ENCODE assay signal across 36 cellular contexts in genomic region chr10:101021692-101022251, GRCh38.
"Had no signal": no experiment of that assay in that cellular context is flagged by ENCODE, and none has a peak within 500 bp of the region (broad histone marks: within the 10 kb centered on the region; RNA-seq: fewer than 3 reads in every experiment).

No MANE protein-coding gene starts in this region.

- H3K36me3 ChIP-seq: ascending aorta, cardiac muscle cell, Peyer's patch had no signal

- H3K4me1 Mint-ChIP-seq: central memory CD8-positive, alpha-beta T cell had no signal

- H3K4me3 Mint-ChIP-seq: activated B cell treated with CpG ODN at 0.5 μM for 24 hours; activated CD4-positive, alpha-beta memory T cell treated with anti-CD3 and anti-CD28 coated beads for 36 hours; activated naive CD8-positive, alpha-beta T cell treated with anti-CD3 and anti-CD28 coated beads, Interleukin-2, amount 10 ng/mL, durations not matched to agents 7 days and 5 days; activated T-cell treated with anti-CD3 and anti-CD28 coated beads, Interleukin-2, amount 50 U/mL, for 4 hours; activated T-helper 1 cell treated with anti-CD3 and anti-CD28 coated beads, Interleukin-12 subunit alpha, Interleukin-12 subunit beta, Interleukin-2, Interleukin-4 antibody, amounts not matched to agents 30 ng/mL and 10 ng/mL and 1 ng/mL, durations not matched to agents 14 hours and 24 hours and 36 hours; central memory CD8-positive, alpha-beta T cell had no signal

- H3K9me3 Mint-ChIP-seq: activated B cell treated with CpG ODN at 0.5 μM for 24 hours; activated CD4-positive, alpha-beta memory T cell treated with anti-CD3 and anti-CD28 coated beads for 36 hours; activated naive CD8-positive, alpha-beta T cell treated with anti-CD3 and anti-CD28 coated beads, Interleukin-2, amount 10 ng/mL, durations not matched to agents 7 days and 5 days; activated T-cell treated with anti-CD3 and anti-CD28 coated beads, Interleukin-2, amount 50 U/mL, for 4 hours; activated T-helper 1 cell treated with anti-CD3 and anti-CD28 coated beads, Interleukin-12 subunit alpha, Interleukin-12 subunit beta, Interleukin-2, Interleukin-4 antibody, amounts not matched to agents 30 ng/mL and 10 ng/mL and 1 ng/mL, durations not matched to agents 14 hours and 24 hours and 36 hours; central memory CD8-positive, alpha-beta T cell had no signal

- ATAC-seq: activated T-cell treated with anti-CD3 and anti-CD28 coated beads, Interleukin-2, amount 50 U/mL, for 4 hours; PC-3; Right ventricle myocardium inferior had no signal

- H3K36me3 Mint-ChIP-seq: activated CD4-positive, alpha-beta memory T cell treated with anti-CD3 and anti-CD28 coated beads for 36 hours; activated naive CD8-positive, alpha-beta T cell treated with anti-CD3 and anti-CD28 coated beads, Interleukin-2, amount 10 ng/mL, durations not matched to agents 7 days and 5 days had no signal

- H3K4me3 ChIP-seq: ascending aorta, cardiac muscle cell, Peyer's patch had no signal

- H3K27ac Mint-ChIP-seq: activated B cell treated with CpG ODN at 0.5 μM for 24 hours; activated CD4-positive, alpha-beta memory T cell treated with anti-CD3 and anti-CD28 coated beads for 36 hours; activated naive CD8-positive, alpha-beta T cell treated with anti-CD3 and anti-CD28 coated beads, Interleukin-2, amount 10 ng/mL, durations not matched to agents 7 days and 5 days; activated T-helper 1 cell treated with anti-CD3 and anti-CD28 coated beads, Interleukin-12 subunit alpha, Interleukin-12 subunit beta, Interleukin-2, Interleukin-4 antibody, amounts not matched to agents 30 ng/mL and 10 ng/mL and 1 ng/mL, durations not matched to agents 14 hours and 24 hours and 36 hours had no signal

- H3K27ac ChIP-seq: ascending aorta, cardiac muscle cell, Peyer's patch, RWPE1, VCaP had no signal

- DNase-seq: activated B cell treated with CpG ODN at 0.5 μM for 24 hours; activated CD4-positive, alpha-beta memory T cell treated with anti-CD3 and anti-CD28 coated beads for 36 hours; activated CD4-positive, alpha-beta T cell treated with anti-CD3 and anti-CD28 coated beads for 4 hours; activated CD4-positive, alpha-beta T cell treated with anti-CD3 and anti-CD28 coated beads, Interleukin-2, amount 50 U/mL, for 1 hour; activated CD4-positive, CD25-positive, alpha-beta regulatory T cell treated with anti-CD3 and anti-CD28 coated beads, Interleukin-2, amount 50 U/mL, for 72 hours; activated CD8-positive, alpha-beta memory T cell treated with anti-CD3 and anti-CD28 coated beads, Interleukin-2, amount 50 U/mL, for 4 hours; activated effector memory CD4-positive, alpha-beta T cell treated with Interleukin-2 at 50 U/mL for 16 hours; activated naive CD4-positive, alpha-beta T cell treated with anti-CD3 and anti-CD28 coated beads, Interleukin-2, amount 50 U/mL, for 16 hours; activated naive CD8-positive, alpha-beta T cell treated with anti-CD3 and anti-CD28 coated beads, Interleukin-2, amount 10 ng/mL, durations not matched to agents 7 days and 5 days; activated T-cell treated with anti-CD3 and anti-CD28 coated beads for 4 hours; activated T-cell treated with anti-CD3 and anti-CD28 coated beads, Interleukin-2, amount 50 U/mL, for 4 hours; amygdala; NCI-H1092 treated with DMSO at 0.1 percent for 48 hours; NCI-H1417; NCI-H146; NCI-H187; NCI-H2029 treated with DMSO at 0.1 percent for 48 hours; NCI-H2107; NCI-H2171; NCI-H510A; NCI-H526; NCI-H748 treated with DMSO at 0.1 percent for 48 hours; NK-92 treated with Interleukin-12 subunit alpha and Interleukin-12 subunit beta, amount 100 ng/mL, for 24 hours; PC-3; SW 1271; T-helper 1 cell; T-helper 2 cell; T-helper 9 cell had no signal

- H3K9me3 ChIP-seq: ascending aorta, Peyer's patch had no signal

- H3K27me3 ChIP-seq: ascending aorta, Peyer's patch had no signal
